In the genomic region with DNA sequence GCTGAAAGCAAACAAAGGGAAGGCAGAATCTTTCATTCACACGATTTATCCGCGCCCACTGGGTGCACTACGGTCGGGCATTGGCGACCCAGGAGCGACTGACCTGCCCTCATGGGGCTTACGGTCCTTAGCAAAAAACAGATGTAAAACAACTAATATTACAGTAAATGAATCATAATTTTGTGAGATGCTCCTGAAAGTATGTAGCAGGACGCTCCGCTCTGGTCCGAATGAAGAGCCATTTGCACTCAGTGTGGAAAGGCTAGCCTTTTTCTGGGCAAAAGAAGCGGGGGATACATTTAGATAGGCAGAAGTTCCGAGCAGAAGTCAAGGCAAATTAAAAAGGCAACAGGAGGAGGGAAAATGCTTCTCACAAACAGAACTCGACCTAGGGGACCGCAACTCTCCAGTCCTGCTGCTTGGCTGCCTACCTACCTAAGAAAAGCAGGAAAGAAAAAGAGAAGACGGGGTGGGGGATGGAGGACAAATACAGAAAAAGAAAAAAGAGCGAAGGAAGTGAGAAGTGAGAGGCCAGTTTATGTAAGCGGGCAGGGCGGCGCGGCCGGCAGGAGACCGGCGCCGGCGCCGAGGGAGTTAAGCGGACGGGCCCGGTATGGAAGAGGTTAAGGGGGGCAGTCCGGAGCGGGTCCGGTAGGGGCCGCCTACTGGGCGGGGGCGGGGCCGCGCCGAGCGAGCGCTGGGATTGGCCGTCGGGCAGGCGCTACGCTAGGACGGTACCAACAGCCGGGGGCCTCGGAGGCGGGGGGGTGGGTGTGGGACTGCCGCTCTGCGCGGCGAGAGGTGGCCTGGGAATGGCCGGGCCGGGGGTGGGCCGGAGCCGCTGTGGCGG, we compare ENCODE assay signal across 1 cellular context.
TF ChIP-seq lines count a peak whose summit lies in the region.

A gene with protein sequence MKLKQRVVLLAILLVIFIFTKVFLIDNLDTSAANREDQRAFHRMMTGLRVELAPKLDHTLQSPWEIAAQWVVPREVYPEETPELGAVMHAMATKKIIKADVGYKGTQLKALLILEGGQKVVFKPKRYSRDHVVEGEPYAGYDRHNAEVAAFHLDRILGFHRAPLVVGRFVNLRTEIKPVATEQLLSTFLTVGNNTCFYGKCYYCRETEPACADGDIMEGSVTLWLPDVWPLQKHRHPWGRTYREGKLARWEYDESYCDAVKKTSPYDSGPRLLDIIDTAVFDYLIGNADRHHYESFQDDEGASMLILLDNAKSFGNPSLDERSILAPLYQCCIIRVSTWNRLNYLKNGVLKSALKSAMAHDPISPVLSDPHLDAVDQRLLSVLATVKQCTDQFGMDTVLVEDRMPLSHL (plus strand): TSS at position 770 of the 850 bp plus-strand sequence. CDS start 17,954 bp downstream, outside the sequence.

TF ChIP-seq in SK-N-SH, 30 proteins besides CTCF, POLR2A, EP300 and RAD21 (continued from another document):
- TF ChIP-seq, protein P1, sequence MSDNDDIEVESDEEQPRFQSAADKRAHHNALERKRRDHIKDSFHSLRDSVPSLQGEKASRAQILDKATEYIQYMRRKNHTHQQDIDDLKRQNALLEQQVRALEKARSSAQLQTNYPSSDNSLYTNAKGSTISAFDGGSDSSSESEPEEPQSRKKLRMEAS (IDR thresholded peaks at IDR 0.05; ENCODE audit: low read depth), result peak; percentile 56
- TF ChIP-seq RFX5 (IDR thresholded peaks at IDR 0.05; ENCODE audit: low read length) (no peak), MXI1 (IDR thresholded peaks at IDR 0.05; ENCODE audit: low read depth, low read length) (no peak), TAF1 (IDR thresholded peaks at IDR 0.05; ENCODE audit: borderline replicate concordance, low read depth, low read length) (no peak), YY1 (IDR thresholded peaks at IDR 0.05; ENCODE audit: low read depth) (peak; percentile 24; the same call in 1 of the 2 replicates), SIN3A (IDR thresholded peaks at IDR 0.05; ENCODE audit: borderline replicate concordance, low read depth, low read length) (0 out of 2 replicates have a peak, but pooled peaks have one; percentile 16)
- TF ChIP-seq, protein P2, sequence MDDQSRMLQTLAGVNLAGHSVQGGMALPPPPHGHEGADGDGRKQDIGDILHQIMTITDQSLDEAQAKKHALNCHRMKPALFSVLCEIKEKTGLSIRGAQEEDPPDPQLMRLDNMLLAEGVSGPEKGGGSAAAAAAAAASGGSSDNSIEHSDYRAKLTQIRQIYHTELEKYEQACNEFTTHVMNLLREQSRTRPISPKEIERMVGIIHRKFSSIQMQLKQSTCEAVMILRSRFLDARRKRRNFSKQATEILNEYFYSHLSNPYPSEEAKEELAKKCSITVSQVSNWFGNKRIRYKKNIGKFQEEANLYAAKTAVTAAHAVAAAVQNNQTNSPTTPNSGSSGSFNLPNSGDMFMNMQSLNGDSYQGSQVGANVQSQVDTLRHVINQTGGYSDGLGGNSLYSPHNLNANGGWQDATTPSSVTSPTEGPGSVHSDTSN (IDR thresholded peaks at IDR 0.05), result no peak
- TF ChIP-seq, protein P3, sequence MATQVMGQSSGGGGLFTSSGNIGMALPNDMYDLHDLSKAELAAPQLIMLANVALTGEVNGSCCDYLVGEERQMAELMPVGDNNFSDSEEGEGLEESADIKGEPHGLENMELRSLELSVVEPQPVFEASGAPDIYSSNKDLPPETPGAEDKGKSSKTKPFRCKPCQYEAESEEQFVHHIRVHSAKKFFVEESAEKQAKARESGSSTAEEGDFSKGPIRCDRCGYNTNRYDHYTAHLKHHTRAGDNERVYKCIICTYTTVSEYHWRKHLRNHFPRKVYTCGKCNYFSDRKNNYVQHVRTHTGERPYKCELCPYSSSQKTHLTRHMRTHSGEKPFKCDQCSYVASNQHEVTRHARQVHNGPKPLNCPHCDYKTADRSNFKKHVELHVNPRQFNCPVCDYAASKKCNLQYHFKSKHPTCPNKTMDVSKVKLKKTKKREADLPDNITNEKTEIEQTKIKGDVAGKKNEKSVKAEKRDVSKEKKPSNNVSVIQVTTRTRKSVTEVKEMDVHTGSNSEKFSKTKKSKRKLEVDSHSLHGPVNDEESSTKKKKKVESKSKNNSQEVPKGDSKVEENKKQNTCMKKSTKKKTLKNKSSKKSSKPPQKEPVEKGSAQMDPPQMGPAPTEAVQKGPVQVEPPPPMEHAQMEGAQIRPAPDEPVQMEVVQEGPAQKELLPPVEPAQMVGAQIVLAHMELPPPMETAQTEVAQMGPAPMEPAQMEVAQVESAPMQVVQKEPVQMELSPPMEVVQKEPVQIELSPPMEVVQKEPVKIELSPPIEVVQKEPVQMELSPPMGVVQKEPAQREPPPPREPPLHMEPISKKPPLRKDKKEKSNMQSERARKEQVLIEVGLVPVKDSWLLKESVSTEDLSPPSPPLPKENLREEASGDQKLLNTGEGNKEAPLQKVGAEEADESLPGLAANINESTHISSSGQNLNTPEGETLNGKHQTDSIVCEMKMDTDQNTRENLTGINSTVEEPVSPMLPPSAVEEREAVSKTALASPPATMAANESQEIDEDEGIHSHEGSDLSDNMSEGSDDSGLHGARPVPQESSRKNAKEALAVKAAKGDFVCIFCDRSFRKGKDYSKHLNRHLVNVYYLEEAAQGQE (IDR thresholded peaks at IDR 0.05; ENCODE audit: low read depth, low read length), result no peak
